In the genomic region with DNA sequence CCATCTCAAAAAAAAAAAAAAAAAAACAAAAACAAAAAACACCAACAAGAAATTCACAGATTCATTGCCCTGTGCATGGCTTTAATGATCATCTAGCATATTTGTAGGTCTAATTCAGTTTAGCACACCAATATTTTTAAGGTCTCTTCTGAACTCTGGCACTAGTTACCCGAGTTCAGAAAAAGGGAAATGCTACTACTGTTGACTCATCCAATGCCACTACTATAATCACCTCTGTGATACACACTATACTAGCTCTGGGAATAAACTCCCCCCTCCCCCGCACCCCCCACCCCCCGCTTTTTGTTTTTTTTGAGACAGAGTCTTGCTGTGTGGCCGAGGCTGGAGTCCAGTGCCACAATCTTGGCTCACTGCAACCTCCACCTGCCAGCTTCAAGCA, we compare ENCODE assay signal across 23 cellular contexts.
"Had no signal": no experiment of that assay in that cellular context is flagged by ENCODE, and none has a peak within 500 bp of the region (broad histone marks: within the 10 kb centered on the region; RNA-seq: fewer than 3 reads in every experiment).

No MANE protein-coding gene starts in this region.

- H3K4me1 ChIP-seq: prostate gland had no signal

- H3K27ac ChIP-seq: epithelial cell of prostate, prostate gland, right atrium auricular region, transverse colon, vagina had no signal

- FAIRE-seq: colon, islet of Langerhans had no signal

- H3K4me1 Mint-ChIP-seq: activated CD4-positive, alpha-beta T cell treated with anti-CD3 and anti-CD28 coated beads for 36 hours; endodermal cell had no signal

- H3K9me3 Mint-ChIP-seq: activated T-helper 1 cell treated with anti-CD3 and anti-CD28 coated beads, Interleukin-12 subunit alpha, Interleukin-12 subunit beta, Interleukin-2, Interleukin-4 antibody, amounts not matched to agents 30 ng/mL and 10 ng/mL and 1 ng/mL, durations not matched to agents 14 hours and 24 hours and 36 hours; endodermal cell; naive thymus-derived CD8-positive, alpha-beta T cell; stimulated activated naive CD8-positive, alpha-beta T cell treated with anti-CD3 and anti-CD28 coated beads, Interleukin-15, Interleukin-2, amounts not matched to agents 100 ng/mL and 50 ng/mL, for 24 hours had no signal

- H3K4me3 Mint-ChIP-seq: activated CD4-positive, alpha-beta T cell treated with anti-CD3 and anti-CD28 coated beads for 36 hours; activated naive CD8-positive, alpha-beta T cell; activated T-helper 1 cell treated with anti-CD3 and anti-CD28 coated beads, Interleukin-12 subunit alpha, Interleukin-12 subunit beta, Interleukin-2, Interleukin-4 antibody, amounts not matched to agents 30 ng/mL and 10 ng/mL and 1 ng/mL, durations not matched to agents 14 hours and 24 hours and 36 hours; endodermal cell; naive thymus-derived CD8-positive, alpha-beta T cell; stimulated activated naive CD8-positive, alpha-beta T cell treated with anti-CD3 and anti-CD28 coated beads, Interleukin-15, Interleukin-2, amounts not matched to agents 100 ng/mL and 50 ng/mL, for 24 hours had no signal

- DNase-seq: activated CD4-positive, alpha-beta T cell treated with anti-CD3 and anti-CD28 coated beads for 36 hours; activated CD4-positive, alpha-beta T cell treated with anti-CD3 and anti-CD28 coated beads, Interleukin-2, amount 50 U/mL, for 48 hours; activated gamma-delta T cell treated with Interleukin-2 at 50 U/mL for 16 hours; endodermal cell; foreskin keratinocyte; glutamatergic neuron; hippocampal formation; left cardiac atrium; mesendoderm; naive thymus-derived CD8-positive, alpha-beta T cell; stimulated activated CD4-positive, alpha-beta T cell treated with anti-CD3 and anti-CD28 coated beads, Interleukin-12 subunit alpha, Interleukin-12 subunit beta, amount 100 ng/mL, for 4 hours; stimulated activated CD4-positive, alpha-beta T cell treated with anti-CD3 and anti-CD28 coated beads, Interleukin-1b, Interleukin-23, amount 100 ng/mL, for 48 hours; stimulated activated CD8-positive, alpha-beta memory T cell treated with anti-CD3 and anti-CD28 coated beads, Interleukin-4, amount 100 ng/mL, for 48 hours; transverse colon had no signal

- H3K36me3 ChIP-seq: prostate gland had no signal

- H3K4me3 ChIP-seq: prostate gland, right atrium auricular region, transverse colon, vagina had no signal

- ATAC-seq: activated CD4-positive, alpha-beta T cell treated with anti-CD3 and anti-CD28 coated beads for 36 hours; foreskin keratinocyte; left cardiac atrium; naive thymus-derived CD8-positive, alpha-beta T cell had no signal

- H3K27me3 ChIP-seq: foreskin keratinocyte, right atrium auricular region, transverse colon, vagina had no signal

- H3K27me3 Mint-ChIP-seq: activated CD4-positive, alpha-beta T cell treated with anti-CD3 and anti-CD28 coated beads for 36 hours; activated naive CD8-positive, alpha-beta T cell; naive thymus-derived CD8-positive, alpha-beta T cell; stimulated activated naive CD8-positive, alpha-beta T cell treated with anti-CD3 and anti-CD28 coated beads, Interleukin-15, Interleukin-2, amounts not matched to agents 100 ng/mL and 50 ng/mL, for 24 hours had no signal

- H3K27ac Mint-ChIP-seq: activated CD4-positive, alpha-beta T cell treated with anti-CD3 and anti-CD28 coated beads for 36 hours; activated naive CD8-positive, alpha-beta T cell; activated T-helper 1 cell treated with anti-CD3 and anti-CD28 coated beads, Interleukin-12 subunit alpha, Interleukin-12 subunit beta, Interleukin-2, Interleukin-4 antibody, amounts not matched to agents 30 ng/mL and 10 ng/mL and 1 ng/mL, durations not matched to agents 14 hours and 24 hours and 36 hours; endodermal cell; naive thymus-derived CD8-positive, alpha-beta T cell; stimulated activated naive CD8-positive, alpha-beta T cell treated with anti-CD3 and anti-CD28 coated beads, Interleukin-15, Interleukin-2, amounts not matched to agents 100 ng/mL and 50 ng/mL, for 24 hours had no signal

- H3K9me3 ChIP-seq: prostate gland, right atrium auricular region, transverse colon, vagina had no signal
